ENCODE assay signal across 28 cellular contexts in genomic region chr1:150660584-150660983, GRCh38.
"Had no signal": no experiment of that assay in that cellular context is flagged by ENCODE, and none has a peak within 500 bp of the region (broad histone marks: within the 10 kb centered on the region; RNA-seq: fewer than 3 reads in every experiment).

No MANE protein-coding gene starts in this region.

- H3K27me3 ChIP-seq: esophagus muscularis mucosa, heart right ventricle, ovary, sigmoid colon, stomach, thyroid gland had no signal

- H3K27me3 Mint-ChIP-seq: central memory CD8-positive, alpha-beta T cell; effector memory CD8-positive, alpha-beta T cell had no signal

- H3K9me3 Mint-ChIP-seq: central memory CD8-positive, alpha-beta T cell; effector memory CD8-positive, alpha-beta T cell; immature natural killer cell; natural killer cell; stimulated activated effector memory CD8-positive, alpha-beta T cell treated with anti-CD3 and anti-CD28 coated beads, Interleukin-12 subunit alpha, Interleukin-12 subunit beta, amount 100 ng/mL, for 72 hours had no signal

- H3K4me3 ChIP-seq: coronary artery, esophagus muscularis mucosa, heart right ventricle, lung, ovary, psoas muscle, sigmoid colon, stomach, thyroid gland had no signal

- H3K9me3 ChIP-seq: esophagus muscularis mucosa, heart right ventricle, ovary, psoas muscle, sigmoid colon, stomach, thyroid gland had no signal

- H3K27ac Mint-ChIP-seq: effector memory CD8-positive, alpha-beta T cell; immature natural killer cell; stimulated activated effector memory CD8-positive, alpha-beta T cell treated with anti-CD3 and anti-CD28 coated beads, Interleukin-12 subunit alpha, Interleukin-12 subunit beta, amount 100 ng/mL, for 72 hours had no signal

- H3K27ac ChIP-seq: coronary artery, esophagus muscularis mucosa, heart right ventricle, ovary, psoas muscle, sigmoid colon, stomach, thyroid gland had no signal

- DNase-seq: dermis blood vessel endothelial cell; effector memory CD8-positive, alpha-beta T cell; foreskin melanocyte; glutamatergic neuron; heart right ventricle; hypothalamus; immature natural killer cell; islet precursor cell; kidney glomerular epithelial cell; mesendoderm; natural killer cell; occipital lobe; ovary; posterior cingulate gyrus; psoas muscle; right cardiac atrium; sigmoid colon; stimulated activated CD4-positive, alpha-beta T cell treated with anti-CD3 and anti-CD28 coated beads, Interleukin-2, amount 100 ng/mL, for 24 hours; stimulated activated CD4-positive, alpha-beta T cell treated with anti-CD3 and anti-CD28 coated beads, Interleukin-4, amount 100 ng/mL, for 24 hours; stimulated activated naive CD4-positive, alpha-beta T cell treated with Interleukin-2 at 50 U/mL for 16 hours; stomach; thyroid gland; trophoblast cell had no signal

- ATAC-seq: effector memory CD8-positive, alpha-beta T cell; heart right ventricle; natural killer cell; psoas muscle; right cardiac atrium; stimulated activated effector memory CD8-positive, alpha-beta T cell treated with anti-CD3 and anti-CD28 coated beads, Interleukin-12 subunit alpha, Interleukin-12 subunit beta, amount 100 ng/mL, for 72 hours had no signal

- H3K36me3 ChIP-seq: ovary had no signal

- H3K4me1 Mint-ChIP-seq: stimulated activated effector memory CD8-positive, alpha-beta T cell treated with anti-CD3 and anti-CD28 coated beads, Interleukin-12 subunit alpha, Interleukin-12 subunit beta, amount 100 ng/mL, for 72 hours had no signal

- H3K4me1 ChIP-seq: esophagus muscularis mucosa, heart right ventricle, psoas muscle, sigmoid colon, thyroid gland had no signal

- H3K4me3 Mint-ChIP-seq: central memory CD8-positive, alpha-beta T cell; effector memory CD8-positive, alpha-beta T cell; immature natural killer cell; natural killer cell; stimulated activated effector memory CD8-positive, alpha-beta T cell treated with anti-CD3 and anti-CD28 coated beads, Interleukin-12 subunit alpha, Interleukin-12 subunit beta, amount 100 ng/mL, for 72 hours had no signal
